In the genomic region with DNA sequence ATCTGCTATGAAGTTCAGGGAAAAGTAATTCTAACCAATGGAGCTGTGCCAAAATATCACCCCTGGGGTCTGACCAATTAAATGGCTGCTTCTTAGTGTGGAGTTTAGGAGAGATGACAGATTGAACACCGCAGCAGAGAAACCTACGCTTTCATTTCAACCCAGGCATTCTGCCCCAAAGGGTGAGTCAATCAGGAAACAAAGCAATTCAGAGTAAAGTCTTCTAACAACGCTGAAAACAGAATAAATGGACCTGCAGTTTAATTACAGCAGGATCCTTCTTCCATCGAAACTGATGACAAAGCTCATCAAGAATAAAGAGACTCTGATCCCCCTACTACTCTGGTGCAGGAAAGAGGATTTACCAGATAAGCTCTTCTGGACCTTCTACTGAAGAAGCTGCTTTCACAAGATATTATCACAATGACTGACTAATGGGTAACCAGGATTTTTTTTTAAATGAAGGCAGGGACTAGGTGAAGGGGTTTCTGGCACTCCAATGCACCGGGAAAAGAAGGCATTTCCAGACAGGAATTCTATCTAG, we compare ENCODE assay signal across 8 cellular contexts. TPM values are rescaled to one million over a fixed set of nuclear protein-coding genes. Genes with fewer than 3 reads are reported as not detected.
DNase-seq lines count a peak whose midpoint lies in the region; TF ChIP-seq lines count a peak whose summit lies in the region.

No MANE protein-coding gene starts in this region.

- H3K9me3 ChIP-seq in mesodermal cell (ENCODE audit: control insufficient read depth, low read length) (no peaks in the 10 kb centered on the region), thymus (ENCODE audit: control insufficient read depth) (no peaks in the 10 kb centered on the region), Caco-2 (no peaks in the 10 kb centered on the region)

- DNase-seq in NCI-H524 (lab: John Stamatoyannopoulos, UW) (peak; percentile 0 to 17), NCI-H524 treated with DMSO at 0.1 percent for 48 hours (lab: John Stamatoyannopoulos, UW) (no peak), NCI-H446 treated with DMSO at 0.1 percent for 48 hours (lab: John Stamatoyannopoulos, UW) (peak; percentile 26), Caco-2 (no peak), inferior parietal cortex (ENCODE audit: extremely low spot score) (no peak)
- DNase-seq in activated gamma-delta T cell treated with anti-CD3 and anti-CD28 coated beads, Interleukin-2, amount 50 U/mL, for 16 hours (ENCODE audit: low read depth), result peak; percentile 49

- peaks cover 20% of the 10 kb centered on the region for H3K4me1 Mint-ChIP-seq in Caco-2 (ENCODE audit: low read depth, unreplicated experiment)

- H3K36me3 ChIP-seq in mesodermal cell (ENCODE audit: control insufficient read depth, insufficient read depth, low read length) (no peaks in the 10 kb centered on the region), thymus (ENCODE audit: control insufficient read depth, insufficient read depth) (no peaks in the 10 kb centered on the region), Caco-2 (ENCODE audit: control insufficient read depth, insufficient read depth, low read length) (peaks cover 2% of the 10 kb centered on the region; the same call in 1 of the 2 replicates)

- H3K4me1 ChIP-seq in mesodermal cell (ENCODE audit: control insufficient read depth, insufficient read depth, low read length, poor library complexity, severe bottlenecking) (peaks cover 30% of the 10 kb centered on the region), thymus (ENCODE audit: control insufficient read depth, insufficient read depth, low read length) (peaks cover 31% of the 10 kb centered on the region), Caco-2 (peaks cover 25% of the 10 kb centered on the region)

- CTCF ChIA-PET in Caco-2 (lab: Charles Lee), result no interaction called here

- H3K36me3 Mint-ChIP-seq in Caco-2 (ENCODE audit: insufficient read depth, unreplicated experiment), result peaks cover 6% of the 10 kb centered on the region

- POLR2A ChIA-PET in Caco-2 (lab: Charles Lee), result no interaction called here

- H3K27me3 Mint-ChIP-seq in Caco-2 (ENCODE audit: insufficient read depth, unreplicated experiment), result no peaks in the 10 kb centered on the region

- H3K27ac Mint-ChIP-seq in Caco-2 (ENCODE audit: unreplicated experiment), result no peak overlapping the region

- H3K27me3 ChIP-seq in thymus (ENCODE audit: control insufficient read depth, insufficient read depth), result no peaks in the 10 kb centered on the region
- H3K27me3 ChIP-seq in Caco-2 (replicated peaks; ENCODE audit: control insufficient read depth, insufficient read depth, low read length), result no peaks in the 10 kb centered on the region

- no peaks in the 10 kb centered on the region for H3K9me3 Mint-ChIP-seq in Caco-2 (ENCODE audit: unreplicated experiment)

- TF ChIP-seq CTCF in Caco-2 (IDR thresholded peaks at IDR 0.05; ENCODE audit: insufficient read depth in 1 of 2, low read depth in 1 of 2, low read length in 1 of 2, severe bottlenecking in 1 of 2, unreplicated experiment in 1 of 2), result no peak

- peak overlapping the region; percentile 25 for H3K27ac ChIP-seq in mesodermal cell (ENCODE audit: low read depth, low read length, severe bottlenecking)
- H3K27ac ChIP-seq in thymus (ENCODE audit: low read depth), result peak overlapping the region; percentile 39

- intact Hi-C loops in Caco-2 (cut with micrococcal nuclease; ENCODE audit: unreplicated experiment), result no loop called here

- H3K4me3 ChIP-seq in mesodermal cell (ENCODE audit: extremely low read depth, insufficient read depth, low read length, poor library complexity, severe bottlenecking) (no peak overlapping the region), thymus (ENCODE audit: low read length) (no peak overlapping the region), Caco-2 (ENCODE audit: low read depth, low read length) (no peak overlapping the region)

- no peak overlapping the region for H3K4me3 Mint-ChIP-seq in Caco-2 (ENCODE audit: unreplicated experiment)

- BruUV-seq in Caco-2 (replicated peaks; lab: Mats Ljungman, UMichigan), result no TSS peak

- WGBS in mesodermal cell (ENCODE audit: insufficient coverage in 2 of 2), 2 experiments, result 97 to 100% methylated on average over 1 to 4 of the region's 5 CpGs
- WGBS in thymus, result 82% methylated on average over 5 of the region's 5 CpGs

RNA-seq across cellular contexts. Expression of gene RFFL, which starts 16.7 kb away (rescaled TPM):
- 13.7 TPM for polyA plus RNA-seq in mesodermal cell (2013, experiment 1 of 2)
- 9.5 TPM for polyA plus RNA-seq in mesodermal cell (2013, experiment 2 of 2)
- polyA plus RNA-seq in thymus, result 16.5 TPM
- total RNA-seq in Caco-2 (2022), result 27.9 and 29.6 TPM in 2 replicates

Comparison
In these comparisons a context has a peak if more than half of its experiments do, and no peak if none do; other contexts are left out.
1. DNase-seq: peak in NCI-H524 (2 of 2), NCI-H446 treated with DMSO at 0.1 percent for 48 hours (single experiment) and activated gamma-delta T cell treated with anti-CD3 and anti-CD28 coated beads, Interleukin-2, amount 50 U/mL, for 16 hours (single experiment); none in NCI-H524 treated with DMSO at 0.1 percent for 48 hours (single experiment), Caco-2 (0 of 2) and inferior parietal cortex (single experiment).